Comparison of ENCODE assay signal across 2 cellular contexts in genomic region chr22:49170053-49170452, GRCh38.
TF ChIP-seq lines count a peak whose summit lies in the region.

No MANE protein-coding gene starts in this region.

TF ChIP-seq in HepG2, 621 proteins besides CTCF, POLR2A, EP300 and RAD21:
- TF ChIP-seq HOXA3 (CRISPR knock-in tag; IDR thresholded peaks at IDR 0.05) (no peak), STAG1 (CRISPR knock-in tag; IDR thresholded peaks at IDR 0.05) (peak; percentile 19; the same call in 1 of the 2 replicates)

TF ChIP-seq in H1, 55 proteins besides CTCF, POLR2A, EP300 and RAD21:
- TF ChIP-seq RFX5 (IDR thresholded peaks at IDR 0.05; ENCODE audit: borderline replicate concordance, low read depth, low read length), result no peak
- TF ChIP-seq SIN3A (conservative IDR thresholded peaks at IDR 0.05 in 1 of 2, IDR thresholded peaks at IDR 0.05 in 1 of 2; ENCODE audit: low read depth in 1 of 2, low read length in 2 of 2), result no peak
- no peak for TF ChIP-seq BACH1 (IDR thresholded peaks at IDR 0.05; ENCODE audit: low read length)
- no peak for TF ChIP-seq CBX8 (IDR thresholded peaks at IDR 0.05; ENCODE audit: borderline replicate concordance, low read depth, low read length)
- no peak for TF ChIP-seq CTBP2 (IDR thresholded peaks at IDR 0.05; ENCODE audit: borderline replicate concordance, insufficient read depth, insufficient read length, low read length)
- TF ChIP-seq KDM4A (IDR thresholded peaks at IDR 0.05; ENCODE audit: low read depth, low read length, severe bottlenecking), result no peak
- no peak for TF ChIP-seq TBP (IDR thresholded peaks at IDR 0.05; ENCODE audit: low read depth, low read length)
- TF ChIP-seq TAF7 (optimal IDR thresholded peaks at IDR 0.05; ENCODE audit: borderline replicate concordance, low read depth, low read length), result no peak
- TF ChIP-seq KDM5A (IDR thresholded peaks at IDR 0.05; ENCODE audit: low read length), result no peak
- no peak for TF ChIP-seq FOSL1 (IDR thresholded peaks at IDR 0.05; ENCODE audit: insufficient read depth, low read depth, low read length)
- TF ChIP-seq BRCA1 (IDR thresholded peaks at IDR 0.05; ENCODE audit: low read depth, low read length), result no peak
- TF ChIP-seq CHD1 (IDR thresholded peaks at IDR 0.05; ENCODE audit: low read depth, low read length), result no peak
- no peak for TF ChIP-seq CHD7 (IDR thresholded peaks at IDR 0.05; ENCODE audit: insufficient replicate concordance, low read length)
